19 cellular contexts compared by ENCODE assay signal in genomic region chr15:78360958-78361714, GRCh38. TPM values are rescaled to one million over a fixed set of nuclear protein-coding genes. Genes with fewer than 3 reads are reported as not detected.
A peak's percentile ranks its signal among the peaks of the same experiment; 100 is the strongest.
DNase-seq lines count a peak whose midpoint lies in the region; ATAC-seq, FAIRE-seq and TF ChIP-seq lines count a peak whose summit lies in the region.
"Had no signal": no experiment of that assay in that cellular context is flagged by ENCODE, and none has a peak within 500 bp of the region (broad histone marks: within the 10 kb centered on the region; RNA-seq: fewer than 3 reads in every experiment).

No MANE protein-coding gene starts in this region.

- H2BK120ac ChIP-seq in H1 (replicated peaks; ENCODE audit: low read depth, low read length) = no peak overlapping the region

- POLR2A ChIA-PET in H1 (lab: Charles Lee; ENCODE audit: partially characterized antibody) = interaction anchor here (1.2 kb wide), 1 partner anchor 40 kb away, joined by 5 read pairs; no protein-coding TSS in a partner anchor

- DNase-seq in NOMO-1 treated with dmso at 0.1 percent for 144 hours (lab: John Stamatoyannopoulos, UW; ENCODE audit: unreplicated experiment) = peak; percentile 95
- no peak for DNase-seq in H1 (ENCODE audit: low read depth in 1 of 2, low spot score in 2 of 2)
- DNase-seq in pons (ENCODE audit: low spot score) = peak; percentile 23
- no peak for DNase-seq in GM20000 (ENCODE audit: low spot score)
- no peak for DNase-seq in kidney glomerular epithelial cell (lab: John Stamatoyannopoulos, UW)
- DNase-seq in AG20443 (ENCODE audit: low spot score) = no peak
- DNase-seq in stimulated activated naive CD4-positive, alpha-beta T cell (lab: John Stamatoyannopoulos, UW) = no peak
- DNase-seq: activated CD4-positive, alpha-beta T cell treated with anti-CD3 and anti-CD28 coated beads for 4 hours; activated effector memory CD4-positive, alpha-beta T cell treated with anti-CD3 and anti-CD28 coated beads, Interleukin-2, amount 50 U/mL, for 16 hours; GOT3; left cardiac atrium; NCI-H1436; NK-92 treated with Interleukin-12 subunit alpha and Interleukin-12 subunit beta, amount 100 ng/mL, for 24 hours; SHP77; stimulated activated CD4-positive, alpha-beta T cell treated with anti-CD3 and anti-CD28 coated beads, Interleukin-2, amount 100 ng/mL, for 48 hours; T-helper 2 cell had no signal

- no peak overlapping the region for H2BK20ac ChIP-seq in H1 (ENCODE audit: low read length)

- WGBS in H1 (ENCODE audit: extremely low coverage in 1 of 2, insufficient coverage in 1 of 2, insufficient read length in 1 of 2, insufficient replicate concordance in 2 of 2, low coverage in 1 of 2, low lambda C conversion rate in 2 of 2, missing lambda C conversion rate in 1 of 2), 2 experiments = 81% methylated on average over 8 of the region's 8 CpGs; no CpG with 5 or more reads in 1 of the 2 experiments

- no peaks in the 10 kb centered on the region for H3K23me2 ChIP-seq in H1 (ENCODE audit: low read depth, low read length)

- no peaks in the 10 kb centered on the region for H3K9me3 ChIP-seq in H1 (ENCODE audit: insufficient read depth in 2 of 2, low read depth in 1 of 2, low read length in 1 of 2)

- H2BK5ac ChIP-seq in H1 (ENCODE audit: low read depth, low read length) = no peak overlapping the region

- H3K27ac ChIP-seq in H1 (ENCODE audit: low read depth, low read length) = no peak overlapping the region

- H2BK15ac ChIP-seq in H1 (ENCODE audit: low read length) = no peak overlapping the region

- CTCF ChIA-PET in H1 (lab: Charles Lee; ENCODE audit: partially characterized antibody) = interaction anchor here (1.5 to 2.7 kb wide), 6 partner anchors 23 to 62 kb away, joined by 3 to 10 read pairs (median 4); no protein-coding TSS in a partner anchor

- H3K4me3 ChIP-seq in H1 (ENCODE audit: extremely low read depth in 1 of 4, insufficient read depth in 2 of 4, low read depth in 3 of 4, low read length in 4 of 4) = no peak overlapping the region

- no peaks in the 10 kb centered on the region for H3K79me1 ChIP-seq in H1 (ENCODE audit: low read depth, low read length)

- no peak overlapping the region for H3K4me2 ChIP-seq in H1 (ENCODE audit: insufficient read depth in 1 of 2, low read depth in 2 of 2, low read length in 2 of 2)

- peaks cover 0 to 5% (median 0%) of the 10 kb centered on the region in 4 experiments; a peak in 1 of 7 replicates for H3K27me3 ChIP-seq in H1 (replicated peaks in 1 of 4; ENCODE audit: control insufficient read depth in 3 of 4, extremely low read depth in 1 of 4, insufficient read depth in 3 of 4, low read length in 3 of 4)

- no peak overlapping the region; the same call in 1 of the 2 replicates for H2BK12ac ChIP-seq in H1 (ENCODE audit: low read depth, low read length)

- H3K18ac ChIP-seq in H1 (ENCODE audit: extremely low read depth, low read length) = no peak overlapping the region

- no peak overlapping the region for H3K23ac ChIP-seq in H1 (ENCODE audit: insufficient read length)

- peaks cover 2 to 8% (median 6%) of the 10 kb centered on the region in 4 experiments for H3K4me1 ChIP-seq in H1 (replicated peaks in 1 of 4; ENCODE audit: control insufficient read depth in 3 of 4, insufficient read depth in 4 of 4, low read length in 3 of 4)

- no peak overlapping the region for H4K91ac ChIP-seq in H1 (replicated peaks; ENCODE audit: insufficient read length, low read length)

- no peak overlapping the region for H3K14ac ChIP-seq in H1 (ENCODE audit: insufficient read length)

- H4K20me1 ChIP-seq in H1 (replicated peaks in 1 of 2; ENCODE audit: control insufficient read depth in 1 of 2, insufficient read depth in 2 of 2, low read length in 2 of 2) = no peaks in the 10 kb centered on the region

- TF ChIP-seq EP300 in H1 (IDR thresholded peaks at IDR 0.05; ENCODE audit: borderline replicate concordance in 1 of 2, low read depth in 2 of 2, low read length in 2 of 2) = no peak

- H3K79me2 ChIP-seq in H1 (ENCODE audit: control insufficient read depth in 1 of 2, insufficient read depth in 2 of 2, low read length in 2 of 2) = no peaks in the 10 kb centered on the region

- 0 out of 2 replicates have a peak overlapping the region, but pooled peaks have one; percentile 0 for H4K8ac ChIP-seq in H1 (ENCODE audit: extremely low read depth, insufficient read depth, low read length)

- no peaks in the 10 kb centered on the region for H3K36me3 ChIP-seq in H1 (ENCODE audit: control insufficient read depth in 2 of 4, insufficient read depth in 4 of 4, low read length in 3 of 4)

- H3K4ac ChIP-seq in H1 (replicated peaks; ENCODE audit: insufficient read length, low read depth, low read length) = no peak overlapping the region

- no peak for TF ChIP-seq POLR2A in H1 (IDR thresholded peaks at IDR 0.05; ENCODE audit: control extremely low read depth in 1 of 2, low read depth in 2 of 2, low read length in 2 of 2)

- no peak overlapping the region for H4K5ac ChIP-seq in H1 (ENCODE audit: insufficient read length, low read depth, low read length)

- no peak overlapping the region; the same call in 1 of the 2 replicates for H2AFZ ChIP-seq in H1 (ENCODE audit: low read length)

- H3K56ac ChIP-seq in H1 (replicated peaks; ENCODE audit: insufficient read length, low read depth, low read length) = no peak overlapping the region

- no peak for TF ChIP-seq RAD21 in H1 (IDR thresholded peaks at IDR 0.05 in 1 of 2, conservative IDR thresholded peaks at IDR 0.05 in 1 of 2; ENCODE audit: low read depth in 2 of 2, low read length in 2 of 2)

- peak; percentile 43 for ATAC-seq in HG02885 (IDR thresholded peaks at IDR 0.05; ENCODE audit: poor library complexity, unreplicated experiment)

- H2AK5ac ChIP-seq in H1 (ENCODE audit: low read depth, low read length) = no peak overlapping the region; the same call in 1 of the 2 replicates

- FAIRE-seq in H1 (lab: Jason Lieb, UNC) = no peak
- FAIRE-seq: endothelial cell of umbilical vein had no signal

- no peak for TF ChIP-seq CTCF in H1 (IDR thresholded peaks at IDR 0.05; ENCODE audit: control extremely low read depth in 1 of 3, insufficient read depth in 1 of 3, low read depth in 1 of 3, low read length in 3 of 3)
- no peak for TF ChIP-seq CTCF in GM20000 (IDR thresholded peaks at IDR 0.05; ENCODE audit: extremely low read depth, missing control alignments)

- H3K9ac ChIP-seq in H1 (replicated peaks in 1 of 4; ENCODE audit: extremely low read depth in 1 of 4, low read depth in 3 of 4, low read length in 3 of 4) = no peak overlapping the region

TF ChIP-seq in H1, 55 proteins besides CTCF, POLR2A, EP300 and RAD21:
- TF ChIP-seq EGR1 (IDR thresholded peaks at IDR 0.05; ENCODE audit: borderline replicate concordance, low read depth, low read length) = no peak
- TF ChIP-seq USF2 (IDR thresholded peaks at IDR 0.05; ENCODE audit: low read length) = peak; percentile 69
- TF ChIP-seq E2F6 (IDR thresholded peaks at IDR 0.05) = peak; percentile 19; the same call in 1 of the 2 replicates

RNA-seq across cellular contexts. Expression of gene CRABP1, which starts 21.0 kb away (rescaled TPM):
- total RNA-seq in H1 (2021; fragmentation: NEBNext Ultra II Directional; extraction: Animal tissue kit (Norgen Biotek cat#: 25700)) = 385 and 388 TPM in 2 replicates
- polyA plus RNA-seq in H1 (2011; rRNA removed) = 600 and 655 TPM in 2 replicates
- polyA plus RNA-seq in H1 (2011; cell fraction: cytosol; rRNA removed) = 622 TPM
- 325 TPM for polyA plus RNA-seq in H1 (2011; cell fraction: nucleus; rRNA removed)
- polyA plus RNA-seq in H1 (2012, experiment 1 of 2) = 523 to 649 TPM (median 571 TPM) in 4 replicates
- polyA plus RNA-seq in H1 (2012, experiment 2 of 2) = 653 TPM
- polyA plus RNA-seq in H1 (2013, experiment 1 of 2) = 321 TPM
- polyA plus RNA-seq in H1 (2013, experiment 2 of 2) = 337 TPM
- 149 and 152 TPM in 2 replicates for polyA minus RNA-seq in H1 (2011; rRNA and poly(A)+ RNA removed)
- 118 TPM for polyA minus RNA-seq in H1 (2011; cell fraction: cytosol; rRNA and poly(A)+ RNA removed)
- 94.2 TPM for polyA minus RNA-seq in H1 (2011; cell fraction: nucleus; rRNA and poly(A)+ RNA removed)
- total RNA-seq: endothelial cell of umbilical vein, left cardiac atrium, osteoblast had no signal

Comparison
In these comparisons a context has a peak if more than half of its experiments do, and no peak if none do; other contexts are left out.
1. DNase-seq: peak in NOMO-1 treated with dmso at 0.1 percent for 144 hours (single experiment) and pons (single experiment); none in H1 (0 of 2), GM20000 (single experiment), kidney glomerular epithelial cell (single experiment), AG20443 (single experiment) and stimulated activated naive CD4-positive, alpha-beta T cell (0 of 6).